9 cellular contexts compared by ENCODE assay signal in the genomic region with DNA sequence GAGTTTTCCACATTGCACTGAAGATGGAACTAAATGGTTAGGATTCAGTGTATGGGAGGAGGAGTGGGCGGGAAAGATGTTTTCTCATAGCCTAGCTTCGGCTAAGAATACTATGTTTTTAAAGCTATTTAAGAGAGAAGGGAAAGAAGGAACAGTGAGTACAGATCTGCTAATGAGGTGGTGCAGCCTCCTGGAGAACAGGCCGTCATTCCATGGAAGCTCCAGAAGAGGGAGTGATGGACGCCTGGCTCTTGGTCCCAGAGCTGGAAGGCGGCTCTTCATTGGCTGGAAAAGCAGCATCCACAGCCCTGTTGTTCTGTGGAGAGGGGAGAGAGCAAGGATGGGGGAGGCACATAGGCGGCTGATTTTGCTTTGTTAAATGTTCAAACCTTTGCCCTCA. TPM values are rescaled to one million over a fixed set of nuclear protein-coding genes. Genes with fewer than 3 reads are reported as not detected.
DNase-seq lines count a peak whose midpoint lies in the region; ATAC-seq and TF ChIP-seq lines count a peak whose summit lies in the region.
"Had no signal": no experiment of that assay in that cellular context is flagged by ENCODE, and none has a peak within 500 bp of the region (broad histone marks: within the 10 kb centered on the region; RNA-seq: fewer than 3 reads in every experiment).

No MANE protein-coding gene starts in this region.

- no peak overlapping the region for H2BK20ac ChIP-seq in H9 (ENCODE audit: low read depth, low read length, poor library complexity, severe bottlenecking)

- H3K56ac ChIP-seq in H9 (ENCODE audit: insufficient read length, low read depth, low read length): no peak overlapping the region

- H4K8ac ChIP-seq in H9 (replicated peaks; ENCODE audit: insufficient read length, low read depth, low read length): no peak overlapping the region

- H2AK5ac ChIP-seq in H9 (ENCODE audit: insufficient read length, low read length): no peak overlapping the region

- no peak overlapping the region for H2BK12ac ChIP-seq in H9 (ENCODE audit: insufficient read length, low read depth, low read length)

- no peak overlapping the region for H4K91ac ChIP-seq in H9 (ENCODE audit: insufficient read length, low read depth, low read length)

- H3K27me3 Mint-ChIP-seq in H9 (ENCODE audit: low read depth): peaks cover 33% of the 10 kb centered on the region
- no peaks in the 10 kb centered on the region; the same call in 1 of the 2 replicates for H3K27me3 Mint-ChIP-seq in WTC11 (ENCODE audit: low read depth)
- H3K27me3 Mint-ChIP-seq in osteocyte (ENCODE audit: unreplicated experiment): peaks cover 43% of the 10 kb centered on the region

- H4K5ac ChIP-seq in H9 (ENCODE audit: insufficient read length, low read depth, low read length): no peak overlapping the region

- H3K4me2 ChIP-seq in H9 (ENCODE audit: insufficient read depth, insufficient read length, low read length) (no peak overlapping the region), Karpas-422 (ENCODE audit: low read depth, low read length, poor library complexity, severe bottlenecking) (no peak overlapping the region)

- H3K9me3 Mint-ChIP-seq in H9 (peaks cover 2 to 3% of the 10 kb centered on the region in 2 experiments; a peak in 2 of 5 replicates), WTC11 (peaks cover 6% of the 10 kb centered on the region), osteocyte (ENCODE audit: unreplicated experiment) (no peaks in the 10 kb centered on the region)

- CTCF ChIA-PET in WTC11 (lab: Charles Lee): interaction anchor here (0.5 to 5.2 kb wide), 29 partner anchors 10 to 250 kb away, joined by 3 to 76 read pairs (median 4); a partner anchor contains a TSS

- H3K9me2 ChIP-seq in Karpas-422 (replicated peaks; ENCODE audit: insufficient read depth, low read length): no peaks in the 10 kb centered on the region

- no peak overlapping the region for H3K4ac ChIP-seq in H9 (ENCODE audit: low read depth, low read length)

- no peaks in the 10 kb centered on the region for H4K20me1 ChIP-seq in H9 (ENCODE audit: control insufficient read depth, insufficient read depth, insufficient read length)
- no peaks in the 10 kb centered on the region for H4K20me1 ChIP-seq in Karpas-422 (ENCODE audit: insufficient read depth, low read depth, low read length)

- no peak overlapping the region for H3K18ac ChIP-seq in H9 (ENCODE audit: insufficient read length, low read depth, low read length)

- no peak overlapping the region for H3K14ac ChIP-seq in H9 (ENCODE audit: insufficient read depth, low read length)

- no peak overlapping the region for H3T11ph ChIP-seq in H9 (ENCODE audit: low read length)

- H3K4me3 Mint-ChIP-seq in H9 (no peak overlapping the region), WTC11 (no peak overlapping the region), osteocyte (ENCODE audit: unreplicated experiment) (no peak overlapping the region)

- TF ChIP-seq CTCF in H9 (conservative IDR thresholded peaks at IDR 0.05) (peak; percentile 60), WTC11 (IDR thresholded peaks at IDR 0.05) (no peak), heart left ventricle (IDR thresholded peaks at IDR 0.05) (peak in 11 of 12 donors; percentile 17 to 58 (median 41)), osteocyte (IDR thresholded peaks at IDR 0.05) (peak; percentile 34)

- H3K27me3 ChIP-seq in H9 (ENCODE audit: insufficient read depth, low read length) (no peaks in the 10 kb centered on the region; the same call in 1 of the 2 replicates), heart left ventricle (peaks cover 0 to 11% (median 0%) of the 10 kb centered on the region in 9 donors), Karpas-422 (ENCODE audit: low read length) (no peaks in the 10 kb centered on the region)

- no peak for TF ChIP-seq POLR2A in heart left ventricle (IDR thresholded peaks at IDR 0.05)

- H3K9me3 ChIP-seq in H9 (ENCODE audit: control insufficient read depth, low read depth, low read length): no peaks in the 10 kb centered on the region
- no peaks in the 10 kb centered on the region for H3K9me3 ChIP-seq in heart left ventricle
- no peaks in the 10 kb centered on the region for H3K9me3 ChIP-seq in Karpas-422 (ENCODE audit: low read length)

- H3K27ac ChIP-seq in H9 (ENCODE audit: insufficient read length, low read depth, low read length) (no peak overlapping the region), heart left ventricle (no peak overlapping the region), Karpas-422 (ENCODE audit: low read length) (no peak overlapping the region)

- POLR2A ChIA-PET in WTC11 (lab: Charles Lee): interaction anchor here (0.7 kb wide), 1 partner anchor 83 kb away, joined by 3 read pairs; no protein-coding TSS in a partner anchor

- H3K36me3 Mint-ChIP-seq in H9 (ENCODE audit: insufficient read depth in 1 of 3, low read depth in 3 of 3) (no peaks in the 10 kb centered on the region), WTC11 (no peaks in the 10 kb centered on the region), osteocyte (ENCODE audit: unreplicated experiment) (no peaks in the 10 kb centered on the region)

- no peaks in the 10 kb centered on the region for H3K79me1 ChIP-seq in H9 (ENCODE audit: insufficient read depth, low read depth, low read length, poor library complexity, severe bottlenecking)

- no peak overlapping the region for H3K9ac ChIP-seq in H9 (ENCODE audit: extremely low read depth, insufficient read length, low read length)
- no peak overlapping the region for H3K9ac ChIP-seq in Karpas-422 (ENCODE audit: low read length)

- no peaks in the 10 kb centered on the region for H3K36me3 ChIP-seq in heart left ventricle
- no peaks in the 10 kb centered on the region for H3K36me3 ChIP-seq in Karpas-422 (ENCODE audit: insufficient read depth, low read length)

- no peaks in the 10 kb centered on the region for H3K23me2 ChIP-seq in H9 (ENCODE audit: insufficient read length, low read depth, low read length, poor library complexity, severe bottlenecking)

- intact Hi-C loops in heart left ventricle (cut with DNase I): loop anchor here in 4 of 10 donors (5.0 kb wide), 1 partner anchor 37 kb away; no protein-coding TSS in a partner anchor

- DNase-seq in H9: peak; percentile 66
- peak; percentile 54 for DNase-seq in WTC11 (ENCODE audit: low spot score)
- DNase-seq in heart left ventricle: peak in 1 of 5 donors; percentile 49
- no peak for DNase-seq in osteocyte (ENCODE audit: extremely low spot score, unreplicated experiment)
- no peak for DNase-seq in Karpas-422
- DNase-seq in T-helper 2 cell: no peak
- DNase-seq: GOT3 had no signal

- H3K4me3 ChIP-seq in heart left ventricle: no peak overlapping the region
- H3K4me3 ChIP-seq in Karpas-422 (ENCODE audit: low read length): no peak overlapping the region

- no peak overlapping the region for H2BK120ac ChIP-seq in H9 (ENCODE audit: low read depth, low read length, poor library complexity, severe bottlenecking)

- H2AFZ ChIP-seq in H9 (ENCODE audit: low read length): no peak overlapping the region
- H2AFZ ChIP-seq in Karpas-422 (ENCODE audit: low read length): no peak overlapping the region

- H3K4me1 Mint-ChIP-seq in H9 (peaks cover 11 to 22% of the 10 kb centered on the region in 2 experiments), WTC11 (no peaks in the 10 kb centered on the region; the same call in 1 of the 2 replicates), osteocyte (ENCODE audit: unreplicated experiment) (no peaks in the 10 kb centered on the region)

- peak; percentile 94 for ATAC-seq in WTC11
- ATAC-seq in heart left ventricle: peak in 2 of 4 donors; percentile 19 to 62
- no peak for ATAC-seq in GM18498 (IDR thresholded peaks at IDR 0.05; ENCODE audit: unreplicated experiment)
- no peak for ATAC-seq in GM18868 (IDR thresholded peaks at IDR 0.05; ENCODE audit: unreplicated experiment)

- no peak overlapping the region for H3K23ac ChIP-seq in H9 (ENCODE audit: insufficient read length, low read depth, low read length)

- H3K79me2 ChIP-seq in H9 (ENCODE audit: insufficient read depth, low read length) (no peaks in the 10 kb centered on the region), Karpas-422 (ENCODE audit: low read length) (no peaks in the 10 kb centered on the region)

- no peak overlapping the region for H3K27ac Mint-ChIP-seq in H9
- no peak overlapping the region for H3K27ac Mint-ChIP-seq in WTC11
- H3K27ac Mint-ChIP-seq in osteocyte (ENCODE audit: unreplicated experiment): no peak overlapping the region

- no CpG with 5 or more reads among the region's 6 CpGs for WGBS in H9 (ENCODE audit: extremely low coverage, insufficient read length, low lambda C conversion rate)
- WGBS in heart left ventricle, 4 donors: 45 to 66% (median 56%) methylated on average over 6 of the region's 6 CpGs

- no peaks in the 10 kb centered on the region for H3K4me1 ChIP-seq in H9 (ENCODE audit: insufficient read depth, low read length)
- peaks cover 0 to 12% (median 7%) of the 10 kb centered on the region in 12 donors for H3K4me1 ChIP-seq in heart left ventricle
- H3K4me1 ChIP-seq in Karpas-422 (ENCODE audit: low read length): no peaks in the 10 kb centered on the region

- no peak overlapping the region for H2BK15ac ChIP-seq in H9 (ENCODE audit: low read depth, low read length)

- no peak overlapping the region for H2BK5ac ChIP-seq in H9 (ENCODE audit: insufficient read length, low read length)

TF ChIP-seq in WTC11, 78 proteins besides CTCF, POLR2A, EP300 and RAD21:
- TF ChIP-seq ESRRA (CRISPR knock-in tag; IDR thresholded peaks at IDR 0.05; ENCODE audit: borderline replicate concordance): no peak
- no peak for TF ChIP-seq NR2C2 (CRISPR knock-in tag; IDR thresholded peaks at IDR 0.05)
- no peak for TF ChIP-seq RORB (CRISPR knock-in tag; IDR thresholded peaks at IDR 0.05)
TF ChIP-seq in WTC11: peak in this region for 0.

RNA-seq across cellular contexts. Expression of a gene that starts 6.9 kb away (rescaled TPM):
- total RNA-seq in H9 (2021) (0.20 and 0.28 TPM in 2 replicates), WTC11 (2021) (0.28 to 0.96 TPM (median 0.50 TPM) in 3 replicates), heart left ventricle (under 1 TPM in 2 of 9 donors, not detected in 7; 0.30 to 0.48 TPM), osteocyte (not detected in 2 replicates)
- polyA plus RNA-seq in heart left ventricle: not detected
- not detected in 2 replicates for total RNA-seq in Karpas-422 (2014; rRNA removed; shearing (Covaris generic); ENCODE audit: low replicate concordance)

Comparison
In these comparisons a context has a peak if more than half of its experiments do, and no peak if none do; other contexts are left out.
1. DNase-seq: peak in H9 (single experiment) and WTC11 (single experiment); none in osteocyte (single experiment), Karpas-422 (single experiment) and T-helper 2 cell (0 of 5).